Comparison of ENCODE assay signal across 19 cellular contexts in genomic region chr2:228840113-228840742, GRCh38.
DNase-seq lines count a peak whose midpoint lies in the region; ATAC-seq and TF ChIP-seq lines count a peak whose summit lies in the region.
"Had no signal": no experiment of that assay in that cellular context is flagged by ENCODE, and none has a peak within 500 bp of the region (broad histone marks: within the 10 kb centered on the region; RNA-seq: fewer than 3 reads in every experiment).

No MANE protein-coding gene starts in this region.

- no peaks in the 10 kb centered on the region for H3K9me3 ChIP-seq in left ventricle myocardium inferior (replicated peaks)
- no peaks in the 10 kb centered on the region for H3K9me3 ChIP-seq in gastroesophageal sphincter
- H3K9me3 ChIP-seq in right lobe of liver: no peaks in the 10 kb centered on the region
- no peaks in the 10 kb centered on the region for H3K9me3 ChIP-seq in uterus
- H3K9me3 ChIP-seq in Karpas-422 (ENCODE audit: low read length): no peaks in the 10 kb centered on the region
- H3K9me3 ChIP-seq: BLaER1, Caco-2 had no signal

- H3K4me3 ChIP-seq in left ventricle myocardium inferior (peak overlapping the region; percentile 26), gastroesophageal sphincter (no peak overlapping the region), right lobe of liver (peak overlapping the region in 2 of 3 donors; percentile 4 to 32), uterus (no peak overlapping the region), Karpas-422 (ENCODE audit: low read length) (no peak overlapping the region), mesendoderm (ENCODE audit: low read length) (no peak overlapping the region)
- H3K4me3 ChIP-seq: BLaER1, GM23338 had no signal

- no peak for TF ChIP-seq EP300 in gastroesophageal sphincter (IDR thresholded peaks at IDR 0.05)

- H4K20me1 ChIP-seq in Karpas-422 (ENCODE audit: insufficient read depth, low read depth, low read length): no peaks in the 10 kb centered on the region
- H4K20me1 ChIP-seq: BLaER1 had no signal

- H3K27me3 ChIP-seq in left ventricle myocardium inferior (ENCODE audit: low read depth) (no peaks in the 10 kb centered on the region), gastroesophageal sphincter (no peaks in the 10 kb centered on the region), right lobe of liver (no peaks in the 10 kb centered on the region), uterus (no peaks in the 10 kb centered on the region), Karpas-422 (ENCODE audit: low read length) (no peaks in the 10 kb centered on the region), mesendoderm (ENCODE audit: insufficient read depth, low read length, poor library complexity) (no peaks in the 10 kb centered on the region)
- H3K27me3 ChIP-seq: BLaER1 had no signal

- no peak overlapping the region for H3K4ac ChIP-seq in mesendoderm (ENCODE audit: low read depth, low read length)

- H2BK15ac ChIP-seq in mesendoderm (replicated peaks; ENCODE audit: low read depth): no peak overlapping the region

- H3K4me2 ChIP-seq in Karpas-422 (ENCODE audit: low read depth, low read length, poor library complexity, severe bottlenecking) (no peak overlapping the region), mesendoderm (ENCODE audit: low read length) (no peak overlapping the region)
- H3K4me2 ChIP-seq: BLaER1, GM23338 had no signal

- no peak for DNase-seq in left ventricle myocardium inferior
- DNase-seq in left ventricle myocardium superior: no peak
- no peak for DNase-seq in right lobe of liver
- no peak for DNase-seq in uterus
- no peak for DNase-seq in Karpas-422
- DNase-seq in mesendoderm: no peak
- DNase-seq: Caco-2; CD4-positive, CD25-positive, alpha-beta regulatory T cell; CD8-positive, alpha-beta T cell; DMS153; DND-41; H9 had no signal

- H4K5ac ChIP-seq in mesendoderm (ENCODE audit: low read length): no peak overlapping the region

- intact Hi-C loops in left ventricle myocardium inferior (cut with micrococcal nuclease): no loop called here
- intact Hi-C loops in left ventricle myocardium superior (cut with micrococcal nuclease): no loop called here
- intact Hi-C loops in right lobe of liver (cut with DNase I): no loop called here
- intact Hi-C loops in uterus (cut with DNase I; ENCODE audit: low total_unique reads): no loop called here

- no peak overlapping the region for H2AK5ac ChIP-seq in mesendoderm (ENCODE audit: low read length)

- TF ChIP-seq POLR2A in gastroesophageal sphincter (IDR thresholded peaks at IDR 0.05) (no peak), right lobe of liver (IDR thresholded peaks at IDR 0.05) (no peak), uterus (IDR thresholded peaks at IDR 0.05) (no peak)

- H4K8ac ChIP-seq in mesendoderm (ENCODE audit: low read depth, low read length): no peak overlapping the region

- no peak for ATAC-seq in left ventricle myocardium superior
- ATAC-seq in gastroesophageal sphincter: peak; percentile 15
- peak; percentile 21 to 28 (median 22) for ATAC-seq in right lobe of liver
- no peak for ATAC-seq in HG03439 (IDR thresholded peaks at IDR 0.05; ENCODE audit: unreplicated experiment)
- ATAC-seq: CD8-positive, alpha-beta T cell; GM23338; HCT116 had no signal

- H3K4me1 ChIP-seq in left ventricle myocardium inferior (no peaks in the 10 kb centered on the region), gastroesophageal sphincter (no peaks in the 10 kb centered on the region), right lobe of liver (peaks cover 0 to 39% (median 12%) of the 10 kb centered on the region in 4 donors), uterus (no peaks in the 10 kb centered on the region), Karpas-422 (ENCODE audit: low read length) (no peaks in the 10 kb centered on the region), mesendoderm (ENCODE audit: control insufficient read depth, low read depth, low read length) (no peaks in the 10 kb centered on the region)
- H3K4me1 ChIP-seq: BLaER1, Caco-2 had no signal

- no peak overlapping the region for H2BK5ac ChIP-seq in mesendoderm (ENCODE audit: low read length)

- no peak overlapping the region for H3K18ac ChIP-seq in mesendoderm (ENCODE audit: low read length)

- H3K36me3 ChIP-seq in left ventricle myocardium inferior (no peaks in the 10 kb centered on the region), gastroesophageal sphincter (no peaks in the 10 kb centered on the region), right lobe of liver (no peaks in the 10 kb centered on the region), uterus (no peaks in the 10 kb centered on the region), Karpas-422 (ENCODE audit: insufficient read depth, low read length) (no peaks in the 10 kb centered on the region), mesendoderm (ENCODE audit: control insufficient read depth, insufficient read depth, low read length) (no peaks in the 10 kb centered on the region)
- H3K36me3 ChIP-seq: BLaER1 had no signal

- no peak overlapping the region for H3K23ac ChIP-seq in mesendoderm (ENCODE audit: low read length)

- H3K79me2 ChIP-seq in Karpas-422 (ENCODE audit: low read length): no peaks in the 10 kb centered on the region
- H3K79me2 ChIP-seq in mesendoderm (ENCODE audit: control insufficient read depth, insufficient read depth, low read length): no peaks in the 10 kb centered on the region

- no peak overlapping the region for H2AFZ ChIP-seq in Karpas-422 (ENCODE audit: low read length)
- H2AFZ ChIP-seq: GM23338 had no signal

- H2BK120ac ChIP-seq in mesendoderm (ENCODE audit: low read depth, low read length): no peak overlapping the region

- H3K56ac ChIP-seq in mesendoderm (ENCODE audit: low read length): no peak overlapping the region

- no peaks in the 10 kb centered on the region for H3K79me1 ChIP-seq in mesendoderm (ENCODE audit: low read length)

- WGBS in gastroesophageal sphincter (ENCODE audit: low coverage in 1 of 2), 2 donors: 77 to 89% methylated on average over 5 to 6 of the region's 6 CpGs
- WGBS in right lobe of liver (ENCODE audit: insufficient coverage, low coverage, low lambda C conversion rate, missing lambda C conversion rate): 50% methylated on average over 6 of the region's 6 CpGs
- WGBS in mesendoderm (ENCODE audit: extremely low coverage, insufficient coverage, low lambda C conversion rate): no CpG with 5 or more reads among the region's 6 CpGs

- H3K9ac ChIP-seq in Karpas-422 (ENCODE audit: low read length) (no peak overlapping the region), mesendoderm (ENCODE audit: low read length) (no peak overlapping the region)
- H3K9ac ChIP-seq: BLaER1 had no signal

- no peak for TF ChIP-seq CTCF in left ventricle myocardium inferior (IDR thresholded peaks at IDR 0.05; ENCODE audit: borderline replicate concordance)
- no peak for TF ChIP-seq CTCF in gastroesophageal sphincter (IDR thresholded peaks at IDR 0.05)
- TF ChIP-seq CTCF in right lobe of liver (IDR thresholded peaks at IDR 0.05): no peak
- no peak for TF ChIP-seq CTCF in uterus (IDR thresholded peaks at IDR 0.05)

- peak overlapping the region; percentile 59 for H3K27ac ChIP-seq in left ventricle myocardium inferior (replicated peaks)
- H3K27ac ChIP-seq in gastroesophageal sphincter: peak overlapping the region in 1 of 4 donors; percentile 32
- H3K27ac ChIP-seq in right lobe of liver: peak overlapping the region; percentile 87 to 97 (median 88)
- H3K27ac ChIP-seq in uterus: peak overlapping the region; percentile 15 to 36
- no peak overlapping the region for H3K27ac ChIP-seq in Karpas-422 (ENCODE audit: low read length)
- no peak overlapping the region for H3K27ac ChIP-seq in mesendoderm (ENCODE audit: low read depth, low read length)
- H3K27ac ChIP-seq: 22Rv1, BLaER1, C4-2B had no signal

- no peaks in the 10 kb centered on the region for H3K9me2 ChIP-seq in Karpas-422 (replicated peaks; ENCODE audit: insufficient read depth, low read length)

Comparison
In these comparisons a context has a peak if more than half of its experiments do, and no peak if none do; other contexts are left out.
1. H3K27ac ChIP-seq: peak in left ventricle myocardium inferior (single experiment), right lobe of liver (3 of 3) and uterus (2 of 2); none in Karpas-422 (single experiment) and mesendoderm (single experiment).
2. H3K4me3 ChIP-seq: peak in left ventricle myocardium inferior (single experiment) and right lobe of liver (2 of 3); none in gastroesophageal sphincter (0 of 2), uterus (0 of 2), Karpas-422 (single experiment) and mesendoderm (single experiment).
3. ATAC-seq: peak in gastroesophageal sphincter (single experiment) and right lobe of liver (4 of 4); none in left ventricle myocardium superior (single experiment) and HG03439 (single experiment).